ENCODE assay signal across 11 cellular contexts in the genomic region with DNA sequence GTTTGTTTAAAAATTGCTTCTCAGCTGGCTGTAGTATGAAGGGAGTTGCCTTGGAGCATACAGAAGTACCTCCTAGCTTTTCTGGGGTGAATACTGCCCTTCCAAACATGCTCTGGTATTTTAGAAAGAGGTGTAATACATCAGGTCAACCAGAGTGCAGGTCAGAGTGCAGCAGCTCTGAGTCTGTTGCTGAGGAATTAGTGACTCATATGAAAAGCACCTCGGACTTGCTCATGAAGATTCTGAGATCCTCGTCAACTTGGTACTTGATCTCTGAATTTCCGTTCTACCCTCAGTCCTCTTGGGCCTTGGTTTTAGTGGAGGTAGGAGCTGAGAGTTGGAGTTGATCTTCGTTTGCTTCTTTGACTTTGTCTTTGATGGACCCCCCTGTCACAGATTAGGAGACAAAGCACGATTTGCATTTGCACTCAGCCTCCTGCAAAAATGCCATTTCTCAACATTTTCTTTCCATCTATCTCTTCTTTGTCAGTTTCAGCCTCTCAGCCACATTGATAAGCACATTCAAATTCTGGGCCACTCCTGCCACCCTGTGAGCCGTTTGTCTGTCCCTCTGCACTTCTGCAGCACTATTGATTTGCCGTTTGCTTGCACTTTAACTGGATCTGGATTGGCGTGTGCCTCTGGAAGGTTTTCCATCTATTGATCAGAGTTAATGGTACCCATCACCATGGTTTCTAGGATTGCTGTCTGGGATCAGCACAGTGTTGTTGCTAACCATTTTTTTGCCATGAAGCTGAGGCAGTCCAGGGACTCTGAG.
DNase-seq lines count a peak whose midpoint lies in the region; ATAC-seq, FAIRE-seq and TF ChIP-seq lines count a peak whose summit lies in the region.
"Had no signal": no experiment of that assay in that cellular context is flagged by ENCODE, and none has a peak within 500 bp of the region (broad histone marks: within the 10 kb centered on the region; RNA-seq: fewer than 3 reads in every experiment).

No MANE protein-coding gene starts in this region.

- FAIRE-seq in HTR-8/SVneo (lab: Jason Lieb, UNC) = no peak

- DNase-seq in AG04449 (ENCODE audit: low read depth, low spot score) (peak; percentile 37), HTR-8/SVneo (ENCODE audit: insufficient read length, low spot score) (peak; percentile 66), brain microvascular endothelial cell (peak; percentile 86), left lobe of liver (ENCODE audit: low spot score) (no peak), NCI-H446 (lab: John Stamatoyannopoulos, UW) (no peak), NCI-H526 (lab: John Stamatoyannopoulos, UW) (no peak), globus pallidus (ENCODE audit: low spot score) (no peak)
- DNase-seq: CD4-positive, CD25-positive, alpha-beta regulatory T cell; MM.1S; nephron progenitor cell had no signal

- H3K36me3 ChIP-seq in brain microvascular endothelial cell (replicated peaks) = no peaks in the 10 kb centered on the region

- H3K27ac ChIP-seq in brain microvascular endothelial cell = peak overlapping the region; percentile 56

- ATAC-seq in left lobe of liver = peak; percentile 82
- ATAC-seq in GM18511 (IDR thresholded peaks at IDR 0.05; ENCODE audit: unreplicated experiment) = no peak

- POLR2A ChIA-PET in AG04449 (lab: Yijun Ruan, JAX) = no interaction called here

- CTCF ChIA-PET in AG04449 (lab: Yijun Ruan, JAX) = no interaction called here

- H3K4me3 ChIP-seq in AG04449 (ENCODE audit: low read depth, low read length) (no peak overlapping the region), brain microvascular endothelial cell (ENCODE audit: low read depth, low read length) (no peak overlapping the region)

- TF ChIP-seq CTCF in AG04449 (IDR thresholded peaks at IDR 0.05; ENCODE audit: insufficient read depth, low read length, missing control alignments) (no peak), brain microvascular endothelial cell (IDR thresholded peaks at IDR 0.05; ENCODE audit: low read depth, low read length, missing control alignments) (no peak)

- in situ Hi-C loops in brain microvascular endothelial cell (cut with HindIII; ENCODE audit: low pct_ligation_motif_present, low sequenced_read_pairs) = no loop called here

- no peaks in the 10 kb centered on the region for H3K27me3 ChIP-seq in brain microvascular endothelial cell (replicated peaks)

Comparison
In these comparisons a context has a peak if more than half of its experiments do, and no peak if none do; other contexts are left out.
1. DNase-seq: peak in AG04449 (single experiment), HTR-8/SVneo (single experiment) and brain microvascular endothelial cell (single experiment); none in left lobe of liver (single experiment), NCI-H446 (0 of 2), NCI-H526 (0 of 2) and globus pallidus (single experiment).